Comparison of ENCODE assay signal across 8 cellular contexts in the genomic region with DNA sequence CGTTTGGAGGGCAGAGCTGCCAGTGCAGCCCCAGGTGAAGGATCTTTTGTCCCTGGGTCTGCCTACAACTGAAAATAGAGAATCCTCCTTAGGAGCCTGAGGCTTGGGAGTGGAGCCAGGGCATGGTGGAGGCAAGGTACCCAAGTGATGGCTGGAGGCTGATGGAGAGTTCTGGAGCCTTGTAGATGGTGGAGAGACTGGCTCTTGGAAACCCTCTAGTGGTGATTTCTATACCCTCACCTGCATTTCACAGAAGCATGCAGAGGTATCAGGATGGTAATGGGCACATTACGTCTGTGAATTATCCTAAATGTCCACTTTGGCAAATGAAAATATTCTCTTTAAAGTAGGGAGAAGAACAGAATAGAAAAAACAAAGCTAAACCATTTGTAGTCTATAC. TPM values are rescaled to one million over a fixed set of nuclear protein-coding genes. Genes with fewer than 3 reads are reported as not detected.
DNase-seq lines count a peak whose midpoint lies in the region; ATAC-seq and TF ChIP-seq lines count a peak whose summit lies in the region.

No MANE protein-coding gene starts in this region.

- H3K27me3 ChIP-seq in upper lobe of left lung, result no peaks in the 10 kb centered on the region
- no peaks in the 10 kb centered on the region for H3K27me3 ChIP-seq in naive thymus-derived CD4-positive, alpha-beta T cell (ENCODE audit: control insufficient read depth in 2 of 2, insufficient read depth in 2 of 2, low read length in 2 of 2)

- peak overlapping the region in 1 of 4 donors; percentile 27 for H3K27ac ChIP-seq in upper lobe of left lung
- no peak overlapping the region for H3K27ac ChIP-seq in naive thymus-derived CD4-positive, alpha-beta T cell (ENCODE audit: low read depth, low read length)

- DNase-seq in AG09319 (ENCODE audit: extremely low read depth, low read depth) (no peak), naive B cell (peak; percentile 6), activated T-cell treated with anti-CD3 and anti-CD28 coated beads for 4 hours (no peak), upper lobe of left lung (no peak)
- no peak for DNase-seq in activated CD8-positive, alpha-beta T cell treated with anti-CD3 and anti-CD28 coated beads, Interleukin-2, amount 10 ng/mL, durations not matched to agents 7 days and 5 days
- DNase-seq in naive thymus-derived CD4-positive, alpha-beta T cell, result no peak

- POLR2A ChIA-PET in activated CD8-positive, alpha-beta T cell treated with anti-CD3 and anti-CD28 coated beads, Interleukin-2, amount 10 ng/mL, durations not matched to agents 7 days and 5 days (lab: Charles Lee), result no interaction called here
- POLR2A ChIA-PET in naive thymus-derived CD4-positive, alpha-beta T cell (lab: Charles Lee), result no interaction called here

- ATAC-seq in GM18868 (IDR thresholded peaks at IDR 0.05; ENCODE audit: unreplicated experiment) (peak; percentile 90), HG03103 (IDR thresholded peaks at IDR 0.05; ENCODE audit: low read depth, unreplicated experiment) (peak; percentile 77), naive B cell (ENCODE audit: low read depth in 2 of 2) (peak; percentile 40 to 60), upper lobe of left lung (ENCODE audit: low FRiP score in 2 of 2) (no peak)
- peak; percentile 55 for ATAC-seq in activated CD8-positive, alpha-beta T cell treated with anti-CD3 and anti-CD28 coated beads, Interleukin-2, amount 10 ng/mL, durations not matched to agents 7 days and 5 days
- ATAC-seq in naive thymus-derived CD4-positive, alpha-beta T cell, result no peak

- CTCF ChIA-PET in activated CD8-positive, alpha-beta T cell treated with anti-CD3 and anti-CD28 coated beads, Interleukin-2, amount 10 ng/mL, durations not matched to agents 7 days and 5 days (lab: Charles Lee), result interaction anchor here (0.7 to 5.8 kb wide), 20 partner anchors 8 to 251 kb away, joined by 3 to 72 read pairs (median 4); a partner anchor contains a TSS
- CTCF ChIA-PET in naive thymus-derived CD4-positive, alpha-beta T cell (lab: Charles Lee), result interaction anchor here (0.6 kb wide), 1 partner anchor 56 kb away, joined by 4 read pairs; no protein-coding TSS in a partner anchor

- TF ChIP-seq EP300 in upper lobe of left lung (IDR thresholded peaks at IDR 0.05), result no peak

- H3K36me3 ChIP-seq in upper lobe of left lung, result no peaks in the 10 kb centered on the region
- H3K36me3 ChIP-seq in naive thymus-derived CD4-positive, alpha-beta T cell (ENCODE audit: control insufficient read depth in 2 of 3, insufficient read depth in 3 of 3, low read length in 3 of 3), result no peaks in the 10 kb centered on the region

- no peaks in the 10 kb centered on the region for H3K9me3 Mint-ChIP-seq in activated CD8-positive, alpha-beta T cell treated with anti-CD3 and anti-CD28 coated beads, Interleukin-2, amount 10 ng/mL, durations not matched to agents 7 days and 5 days (ENCODE audit: insufficient read depth)
- no peaks in the 10 kb centered on the region for H3K9me3 Mint-ChIP-seq in naive B cell
- H3K9me3 Mint-ChIP-seq in naive thymus-derived CD4-positive, alpha-beta T cell, result no peaks in the 10 kb centered on the region

- no peaks in the 10 kb centered on the region for H3K9me3 ChIP-seq in upper lobe of left lung
- no peaks in the 10 kb centered on the region for H3K9me3 ChIP-seq in naive thymus-derived CD4-positive, alpha-beta T cell (ENCODE audit: control insufficient read depth in 2 of 3, low read length in 3 of 3)

- no peak for TF ChIP-seq POLR2A in upper lobe of left lung (IDR thresholded peaks at IDR 0.05)

- H3K27me3 Mint-ChIP-seq in activated CD8-positive, alpha-beta T cell treated with anti-CD3 and anti-CD28 coated beads, Interleukin-2, amount 10 ng/mL, durations not matched to agents 7 days and 5 days (ENCODE audit: low read depth), result peaks cover 13% of the 10 kb centered on the region
- peaks cover 0 to 16% (median 8%) of the 10 kb centered on the region in 3 donors for H3K27me3 Mint-ChIP-seq in naive B cell
- H3K27me3 Mint-ChIP-seq in naive thymus-derived CD4-positive, alpha-beta T cell, result peaks cover 0 to 29% (median 5%) of the 10 kb centered on the region in 5 donors

- WGBS in upper lobe of left lung, 2 donors, result 5 to 77% methylated on average over 1 to 2 of the region's 2 CpGs

- no peak overlapping the region for H3K4me3 ChIP-seq in upper lobe of left lung
- no peak overlapping the region for H3K4me3 ChIP-seq in naive thymus-derived CD4-positive, alpha-beta T cell (ENCODE audit: low read length)

- intact Hi-C loops in naive thymus-derived CD4-positive, alpha-beta T cell (cut with micrococcal nuclease), result loop anchor here in 1 of 2 donors (1.0 kb wide), 1 partner anchor 58 kb away; no protein-coding TSS in a partner anchor

- TF ChIP-seq CTCF in AG09319 (IDR thresholded peaks at IDR 0.05; ENCODE audit: low read depth, low read length), result peak; percentile 60
- no peak for TF ChIP-seq CTCF in upper lobe of left lung (IDR thresholded peaks at IDR 0.05)

- H3K4me3 Mint-ChIP-seq in activated CD8-positive, alpha-beta T cell treated with anti-CD3 and anti-CD28 coated beads, Interleukin-2, amount 10 ng/mL, durations not matched to agents 7 days and 5 days, result no peak overlapping the region
- peak overlapping the region in 1 of 8 donors; percentile 83 for H3K4me3 Mint-ChIP-seq in naive B cell
- no peak overlapping the region for H3K4me3 Mint-ChIP-seq in naive thymus-derived CD4-positive, alpha-beta T cell

- no peak overlapping the region for H3K27ac Mint-ChIP-seq in activated CD8-positive, alpha-beta T cell treated with anti-CD3 and anti-CD28 coated beads, Interleukin-2, amount 10 ng/mL, durations not matched to agents 7 days and 5 days
- peak overlapping the region in 1 of 6 donors; percentile 85 for H3K27ac Mint-ChIP-seq in naive B cell
- no peak overlapping the region for H3K27ac Mint-ChIP-seq in naive thymus-derived CD4-positive, alpha-beta T cell

- H3K4me1 ChIP-seq in upper lobe of left lung, result no peaks in the 10 kb centered on the region
- H3K4me1 ChIP-seq in naive thymus-derived CD4-positive, alpha-beta T cell (ENCODE audit: control insufficient read depth in 2 of 2, insufficient read depth in 2 of 2, low read length in 2 of 2), result no peaks in the 10 kb centered on the region

- no peaks in the 10 kb centered on the region for H3K4me1 Mint-ChIP-seq in activated CD8-positive, alpha-beta T cell treated with anti-CD3 and anti-CD28 coated beads, Interleukin-2, amount 10 ng/mL, durations not matched to agents 7 days and 5 days (ENCODE audit: low read depth)
- H3K4me1 Mint-ChIP-seq in naive B cell, result no peaks in the 10 kb centered on the region
- no peaks in the 10 kb centered on the region for H3K4me1 Mint-ChIP-seq in naive thymus-derived CD4-positive, alpha-beta T cell

- no peaks in the 10 kb centered on the region for H3K36me3 Mint-ChIP-seq in activated CD8-positive, alpha-beta T cell treated with anti-CD3 and anti-CD28 coated beads, Interleukin-2, amount 10 ng/mL, durations not matched to agents 7 days and 5 days (ENCODE audit: low read depth)
- no peaks in the 10 kb centered on the region for H3K36me3 Mint-ChIP-seq in naive B cell
- H3K36me3 Mint-ChIP-seq in naive thymus-derived CD4-positive, alpha-beta T cell, result no peaks in the 10 kb centered on the region

RNA-seq across cellular contexts. Expression of a gene that starts 44.4 kb away (rescaled TPM):
- total RNA-seq in activated CD8-positive, alpha-beta T cell treated with anti-CD3 and anti-CD28 coated beads, Interleukin-2, amount 10 ng/mL, durations not matched to agents 7 days and 5 days, result under 1 TPM; 0.13 to 0.34 TPM
- not detected for polyA plus RNA-seq in naive B cell (ENCODE audit: low read depth in 6 of 6)
- total RNA-seq in upper lobe of left lung, result 1 to 10 TPM in 2 of 6 donors, under 1 TPM in 1, not detected in 3; 0.14 to 1.7 (median 1.0) TPM
- total RNA-seq in naive thymus-derived CD4-positive, alpha-beta T cell, result under 1 TPM in 4 of 5 experiments, not detected in 1; 0.14 to 0.56 (median 0.19) TPM
- polyA plus RNA-seq in naive thymus-derived CD4-positive, alpha-beta T cell, result under 1 TPM in 1 of 2 donors, not detected in 1; 0.24 TPM

Comparison
In these comparisons a context has a peak if more than half of its experiments do, and no peak if none do; other contexts are left out.
1. ATAC-seq: peak in GM18868 (single experiment), HG03103 (single experiment), activated CD8-positive, alpha-beta T cell treated with anti-CD3 and anti-CD28 coated beads, Interleukin-2, amount 10 ng/mL, durations not matched to agents 7 days and 5 days (single experiment) and naive B cell (2 of 2); none in upper lobe of left lung (0 of 2) and naive thymus-derived CD4-positive, alpha-beta T cell (single experiment).